Comparison of ENCODE assay signal across 1 cellular context in genomic region chr1:111622166-111622565, GRCh38.
TF ChIP-seq lines count a peak whose summit lies in the region.

No MANE protein-coding gene starts in this region.

TF ChIP-seq in GM12878, 131 proteins besides CTCF, POLR2A, EP300 and RAD21 (continued from another document):
- TF ChIP-seq ZBTB33 (IDR thresholded peaks at IDR 0.05) = no peak
